ENCODE assay signal across 37 cellular contexts in the genomic region with DNA sequence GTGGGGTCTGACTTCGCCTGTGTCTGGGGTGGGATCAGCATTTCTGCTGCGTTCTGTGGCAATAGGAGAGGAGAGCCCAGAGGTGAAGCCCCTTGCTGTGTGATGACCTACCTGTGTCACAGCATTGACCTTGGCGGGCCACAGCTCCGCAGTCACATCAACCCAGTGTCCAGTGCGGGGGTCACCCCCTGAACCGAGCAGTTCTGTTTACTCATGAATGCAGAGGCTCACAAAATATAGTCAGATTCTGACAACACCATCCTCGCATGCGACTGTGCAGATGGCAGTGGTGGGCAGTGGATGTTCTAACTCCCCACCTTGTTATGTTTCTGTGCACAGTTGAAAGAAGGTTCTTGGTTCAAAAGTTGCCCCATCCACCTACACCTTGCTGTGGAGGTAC.
DNase-seq lines count a peak whose midpoint lies in the region; ATAC-seq, FAIRE-seq and TF ChIP-seq lines count a peak whose summit lies in the region.
"Had no signal": no experiment of that assay in that cellular context is flagged by ENCODE, and none has a peak within 500 bp of the region (broad histone marks: within the 10 kb centered on the region; RNA-seq: fewer than 3 reads in every experiment).

No MANE protein-coding gene starts in this region.

- POLR2A ChIA-PET in activated CD4-positive, alpha-beta T cell treated with anti-CD3 and anti-CD28 coated beads for 36 hours (lab: Charles Lee), result no interaction called here

- FAIRE-seq in HTR-8/SVneo (lab: Jason Lieb, UNC) (peak; percentile 66), kidney (lab: Jason Lieb, UNC) (no peak)
- FAIRE-seq: A204.1, A549, D721Med had no signal

- ATAC-seq in activated CD4-positive, alpha-beta T cell treated with anti-CD3 and anti-CD28 coated beads for 36 hours, result no peak
- peak; percentile 6 for ATAC-seq in stimulated activated memory B cell treated with anti-CD40 and anti-IgM and Interleukin-4, amounts not matched to agents 10 μg/mL and 1 μg/mL and 100 μg/mL, for 72 hours
- ATAC-seq: A549; CD8-positive, alpha-beta T cell had no signal

- no peaks in the 10 kb centered on the region for H3K9me3 ChIP-seq in kidney (ENCODE audit: control insufficient read depth in 1 of 2, low read length in 2 of 2)
- H3K9me3 ChIP-seq: A549, BE2C, Caco-2 had no signal

- intact Hi-C loops in activated CD4-positive, alpha-beta T cell treated with anti-CD3 and anti-CD28 coated beads, Interleukin-2, amount 10 ng/mL, durations not matched to agents 24 days and 14 days (cut with micrococcal nuclease), result no loop called here
- intact Hi-C loops in activated CD4-positive, alpha-beta T cell treated with anti-CD3 and anti-CD28 coated beads for 36 hours (cut with DNase I, micrococcal nuclease), result no loop called here
- intact Hi-C loops in kidney (cut with DNase I), result no loop called here

- H3K4me3 ChIP-seq in kidney (ENCODE audit: low read length in 2 of 2), result no peak overlapping the region
- H3K4me3 ChIP-seq: A549; BLaER1; BLaER1 treated with 17β-estradiol and CSF1 and Interleukin-3, amounts not matched to agents 10 nM and 100 nM had no signal

- no peaks in the 10 kb centered on the region for H3K36me3 Mint-ChIP-seq in activated CD4-positive, alpha-beta T cell treated with anti-CD3 and anti-CD28 coated beads, Interleukin-2, amount 10 ng/mL, durations not matched to agents 24 days and 14 days (ENCODE audit: low read depth)
- no peaks in the 10 kb centered on the region for H3K36me3 Mint-ChIP-seq in activated CD4-positive, alpha-beta T cell treated with anti-CD3 and anti-CD28 coated beads for 36 hours (ENCODE audit: low read depth)
- no peaks in the 10 kb centered on the region for H3K36me3 Mint-ChIP-seq in stimulated activated memory B cell treated with anti-CD40 and anti-IgM and Interleukin-4, amounts not matched to agents 10 μg/mL and 1 μg/mL and 100 μg/mL, for 72 hours
- H3K36me3 Mint-ChIP-seq: CD14-positive monocyte; CD4-positive, alpha-beta memory T cell; CD4-positive, CD25-positive, alpha-beta regulatory T cell; CD8-positive, alpha-beta memory T cell; CD8-positive, alpha-beta T cell had no signal

- H3K9ac ChIP-seq in kidney (ENCODE audit: low read length in 2 of 2), result no peak overlapping the region
- H3K9ac ChIP-seq: BLaER1; BLaER1 treated with 17β-estradiol and CSF1 and Interleukin-3, amounts not matched to agents 10 nM and 100 nM had no signal

- CTCF ChIA-PET in activated CD4-positive, alpha-beta T cell treated with anti-CD3 and anti-CD28 coated beads for 36 hours (lab: Charles Lee), result no interaction called here

- TF ChIP-seq CTCF in kidney (IDR thresholded peaks at IDR 0.05; ENCODE audit: borderline replicate concordance, extremely low read depth, insufficient read depth), result no peak

- H3K4me1 Mint-ChIP-seq in activated CD4-positive, alpha-beta T cell treated with anti-CD3 and anti-CD28 coated beads, Interleukin-2, amount 10 ng/mL, durations not matched to agents 24 days and 14 days, result no peaks in the 10 kb centered on the region
- H3K4me1 Mint-ChIP-seq in activated CD4-positive, alpha-beta T cell treated with anti-CD3 and anti-CD28 coated beads for 36 hours, result no peaks in the 10 kb centered on the region
- H3K4me1 Mint-ChIP-seq in stimulated activated memory B cell treated with anti-CD40 and anti-IgM and Interleukin-4, amounts not matched to agents 10 μg/mL and 1 μg/mL and 100 μg/mL, for 72 hours, result no peaks in the 10 kb centered on the region
- H3K4me1 Mint-ChIP-seq: B cell; CD14-positive monocyte; CD4-positive, alpha-beta memory T cell; CD4-positive, CD25-positive, alpha-beta regulatory T cell; CD8-positive, alpha-beta memory T cell had no signal

- no peaks in the 10 kb centered on the region for H3K4me1 ChIP-seq in kidney (ENCODE audit: control insufficient read depth in 1 of 2, insufficient read depth in 1 of 2, low read depth in 1 of 2, low read length in 2 of 2)
- H3K4me1 ChIP-seq: A549; BE2C; BLaER1; BLaER1 treated with 17β-estradiol and CSF1 and Interleukin-3, amounts not matched to agents 10 nM and 100 nM; Caco-2 had no signal

- H3K36me3 ChIP-seq in kidney (ENCODE audit: control insufficient read depth in 1 of 2, insufficient read depth in 2 of 2, low read length in 2 of 2), result peaks cover 0 to 5% of the 10 kb centered on the region in 2 donors
- H3K36me3 ChIP-seq: BE2C; BLaER1; BLaER1 treated with 17β-estradiol and CSF1 and Interleukin-3, amounts not matched to agents 10 nM and 100 nM had no signal

- H3K9me3 Mint-ChIP-seq in activated CD4-positive, alpha-beta T cell treated with anti-CD3 and anti-CD28 coated beads, Interleukin-2, amount 10 ng/mL, durations not matched to agents 24 days and 14 days, result no peaks in the 10 kb centered on the region
- peaks cover 5% of the 10 kb centered on the region for H3K9me3 Mint-ChIP-seq in activated CD4-positive, alpha-beta T cell treated with anti-CD3 and anti-CD28 coated beads for 36 hours (ENCODE audit: low read depth)
- no peaks in the 10 kb centered on the region for H3K9me3 Mint-ChIP-seq in stimulated activated memory B cell treated with anti-CD40 and anti-IgM and Interleukin-4, amounts not matched to agents 10 μg/mL and 1 μg/mL and 100 μg/mL, for 72 hours
- H3K9me3 Mint-ChIP-seq: CD4-positive, alpha-beta T cell; CD8-positive, alpha-beta T cell had no signal

- H3K27ac ChIP-seq in kidney (ENCODE audit: low read depth in 2 of 2, low read length in 2 of 2), result no peak overlapping the region
- H3K27ac ChIP-seq: 22Rv1; A549; BLaER1; BLaER1 treated with 17β-estradiol and CSF1 and Interleukin-3, amounts not matched to agents 10 nM and 100 nM; C4-2B had no signal

- no peak overlapping the region for H3K4me3 Mint-ChIP-seq in activated CD4-positive, alpha-beta T cell treated with anti-CD3 and anti-CD28 coated beads, Interleukin-2, amount 10 ng/mL, durations not matched to agents 24 days and 14 days
- no peak overlapping the region for H3K4me3 Mint-ChIP-seq in activated CD4-positive, alpha-beta T cell treated with anti-CD3 and anti-CD28 coated beads for 36 hours
- H3K4me3 Mint-ChIP-seq in stimulated activated memory B cell treated with anti-CD40 and anti-IgM and Interleukin-4, amounts not matched to agents 10 μg/mL and 1 μg/mL and 100 μg/mL, for 72 hours, result no peak overlapping the region
- H3K4me3 Mint-ChIP-seq: B cell; CD14-positive monocyte; CD4-positive, alpha-beta memory T cell; CD4-positive, alpha-beta T cell; CD4-positive, CD25-positive, alpha-beta regulatory T cell; CD8-positive, alpha-beta memory T cell; CD8-positive, alpha-beta T cell had no signal

- no peaks in the 10 kb centered on the region for H3K27me3 Mint-ChIP-seq in activated CD4-positive, alpha-beta T cell treated with anti-CD3 and anti-CD28 coated beads, Interleukin-2, amount 10 ng/mL, durations not matched to agents 24 days and 14 days
- no peaks in the 10 kb centered on the region for H3K27me3 Mint-ChIP-seq in activated CD4-positive, alpha-beta T cell treated with anti-CD3 and anti-CD28 coated beads for 36 hours
- H3K27me3 Mint-ChIP-seq in stimulated activated memory B cell treated with anti-CD40 and anti-IgM and Interleukin-4, amounts not matched to agents 10 μg/mL and 1 μg/mL and 100 μg/mL, for 72 hours, result no peaks in the 10 kb centered on the region
- H3K27me3 Mint-ChIP-seq: B cell; CD4-positive, alpha-beta T cell; CD4-positive, CD25-positive, alpha-beta regulatory T cell had no signal

- no peak overlapping the region for H3K27ac Mint-ChIP-seq in activated CD4-positive, alpha-beta T cell treated with anti-CD3 and anti-CD28 coated beads, Interleukin-2, amount 10 ng/mL, durations not matched to agents 24 days and 14 days
- no peak overlapping the region for H3K27ac Mint-ChIP-seq in activated CD4-positive, alpha-beta T cell treated with anti-CD3 and anti-CD28 coated beads for 36 hours
- no peak overlapping the region for H3K27ac Mint-ChIP-seq in stimulated activated memory B cell treated with anti-CD40 and anti-IgM and Interleukin-4, amounts not matched to agents 10 μg/mL and 1 μg/mL and 100 μg/mL, for 72 hours
- H3K27ac Mint-ChIP-seq: B cell; CD14-positive monocyte; CD4-positive, alpha-beta memory T cell; CD4-positive, alpha-beta T cell; CD4-positive, CD25-positive, alpha-beta regulatory T cell; CD8-positive, alpha-beta memory T cell; CD8-positive, alpha-beta T cell had no signal

- peak; percentile 40 for DNase-seq in activated CD4-positive, alpha-beta T cell treated with anti-CD3 and anti-CD28 coated beads, Interleukin-2, amount 10 ng/mL, durations not matched to agents 24 days and 14 days
- no peak for DNase-seq in activated CD4-positive, alpha-beta T cell treated with anti-CD3 and anti-CD28 coated beads for 36 hours
- DNase-seq in HTR-8/SVneo (ENCODE audit: insufficient read length, low spot score), result no peak
- peak; percentile 58 for DNase-seq in kidney
- no peak for DNase-seq in hypothalamus (lab: John Stamatoyannopoulos, UW)
- DNase-seq in central memory CD4-positive, alpha-beta T cell, result no peak
- no peak for DNase-seq in DMS 273 (lab: John Stamatoyannopoulos, UW; ENCODE audit: unreplicated experiment)
- DNase-seq: 8988T; ACHN; AML-193; BE2C; C1 segment of cervical spinal cord; Caco-2; Calu3; CD4-positive, alpha-beta memory T cell; CD4-positive, alpha-beta T cell; CD4-positive, CD25-positive, alpha-beta regulatory T cell; CD8-positive, alpha-beta memory T cell; CD8-positive, alpha-beta T cell; COR-L47; DMS 273 treated with DMSO at 0.1 percent for 48 hours; DMS153; DMS53; DMS79; DMS79 treated with DMSO at 0.1 percent for 48 hours; DND-41; EL had no signal

Comparison
In these comparisons a context has a peak if more than half of its experiments do, and no peak if none do; other contexts are left out.
1. DNase-seq: peak in activated CD4-positive, alpha-beta T cell treated with anti-CD3 and anti-CD28 coated beads, Interleukin-2, amount 10 ng/mL, durations not matched to agents 24 days and 14 days (single experiment) and kidney (single experiment); none in activated CD4-positive, alpha-beta T cell treated with anti-CD3 and anti-CD28 coated beads for 36 hours (single experiment), HTR-8/SVneo (single experiment), hypothalamus (0 of 51), central memory CD4-positive, alpha-beta T cell (single experiment) and DMS 273 (single experiment).